In genomic region chr6:31958741-31959739, GRCh38 we compare ENCODE assay signal across 1 cellular context.
TF ChIP-seq lines count a peak whose summit lies in the region.

Gene NELFE (minus strand): TSS chr6:31958971. CDS start chr6:31958446, 525 bp downstream.
Gene SKIC2 (plus strand): TSS chr6:31959175. CDS start chr6:31959193, 18 bp downstream.

TF ChIP-seq in HepG2, 621 proteins besides CTCF, POLR2A, EP300 and RAD21 (continued from another document and continues in another):
- TF ChIP-seq ZNF646 (CRISPR knock-in tag; IDR thresholded peaks at IDR 0.05) = no peak
- peak; percentile 67; the same call in 1 of the 2 replicates for TF ChIP-seq ZNF746 (CRISPR knock-in tag; IDR thresholded peaks at IDR 0.05)
- peak; percentile 75; the same call in 1 of the 2 replicates for TF ChIP-seq SIN3B (IDR thresholded peaks at IDR 0.05; ENCODE audit: low read length)
- TF ChIP-seq SOX5 (CRISPR knock-in tag; IDR thresholded peaks at IDR 0.05; ENCODE audit: borderline replicate concordance) = peak; percentile 49; the same call in 1 of the 2 replicates
- TF ChIP-seq ZNF724P (CRISPR knock-in tag; IDR thresholded peaks at IDR 0.05; ENCODE audit: borderline replicate concordance) = no peak
- peak; percentile 9; the same call in 1 of the 2 replicates for TF ChIP-seq NCOA5 (CRISPR knock-in tag; IDR thresholded peaks at IDR 0.05)
- 0 out of 2 replicates have a peak, but pooled peaks have one; percentile 53 for TF ChIP-seq ZSCAN29 (CRISPR knock-in tag; conservative IDR thresholded peaks at IDR 0.05)
- TF ChIP-seq, protein P1, sequence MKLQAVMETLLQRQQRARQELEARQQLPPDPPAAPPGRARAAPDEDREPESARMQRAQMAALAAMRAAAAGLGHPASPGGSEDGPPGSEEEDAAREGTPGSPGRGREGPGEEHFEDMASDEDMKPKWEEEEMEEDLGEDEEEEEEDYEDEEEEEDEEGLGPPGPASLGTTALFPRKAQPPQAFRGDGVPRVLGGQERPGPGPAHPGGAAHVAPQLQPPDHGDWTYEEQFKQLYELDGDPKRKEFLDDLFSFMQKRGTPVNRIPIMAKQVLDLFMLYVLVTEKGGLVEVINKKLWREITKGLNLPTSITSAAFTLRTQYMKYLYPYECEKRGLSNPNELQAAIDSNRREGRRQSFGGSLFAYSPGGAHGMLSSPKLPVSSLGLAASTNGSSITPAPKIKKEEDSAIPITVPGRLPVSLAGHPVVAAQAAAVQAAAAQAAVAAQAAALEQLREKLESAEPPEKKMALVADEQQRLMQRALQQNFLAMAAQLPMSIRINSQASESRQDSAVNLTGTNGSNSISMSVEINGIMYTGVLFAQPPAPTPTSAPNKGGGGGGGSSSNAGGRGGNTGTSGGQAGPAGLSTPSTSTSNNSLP (IDR thresholded peaks at IDR 0.05; ENCODE audit: low read depth, low read length) = no peak
- TF ChIP-seq GPN1 (CRISPR knock-in tag; IDR thresholded peaks at IDR 0.05; ENCODE audit: borderline replicate concordance) = no peak; the same call in 1 of the 2 replicates
- no peak for TF ChIP-seq FIP1L1 (IDR thresholded peaks at IDR 0.05; ENCODE audit: borderline replicate concordance, insufficient read depth, low read depth, low read length)
- TF ChIP-seq KMT2A (CRISPR knock-in tag; IDR thresholded peaks at IDR 0.05) = peak; percentile 89
- TF ChIP-seq ZNF644 (CRISPR knock-in tag; IDR thresholded peaks at IDR 0.05; ENCODE audit: low read depth) = no peak
- TF ChIP-seq ZBTB42 (CRISPR knock-in tag; IDR thresholded peaks at IDR 0.05) = no peak
- peak; percentile 71; the same call in 1 of the 2 replicates for TF ChIP-seq MYPOP (CRISPR knock-in tag; IDR thresholded peaks at IDR 0.05)
- 0 out of 2 replicates have a peak, but pooled peaks have one; percentile 11 for TF ChIP-seq KDM6A (CRISPR knock-in tag; IDR thresholded peaks at IDR 0.05; ENCODE audit: low read depth)
- peak; percentile 99 for TF ChIP-seq CREM (IDR thresholded peaks at IDR 0.05)
- peak; percentile 89 for TF ChIP-seq CREM (CRISPR knock-in tag; IDR thresholded peaks at IDR 0.05)
- TF ChIP-seq, protein P2, sequence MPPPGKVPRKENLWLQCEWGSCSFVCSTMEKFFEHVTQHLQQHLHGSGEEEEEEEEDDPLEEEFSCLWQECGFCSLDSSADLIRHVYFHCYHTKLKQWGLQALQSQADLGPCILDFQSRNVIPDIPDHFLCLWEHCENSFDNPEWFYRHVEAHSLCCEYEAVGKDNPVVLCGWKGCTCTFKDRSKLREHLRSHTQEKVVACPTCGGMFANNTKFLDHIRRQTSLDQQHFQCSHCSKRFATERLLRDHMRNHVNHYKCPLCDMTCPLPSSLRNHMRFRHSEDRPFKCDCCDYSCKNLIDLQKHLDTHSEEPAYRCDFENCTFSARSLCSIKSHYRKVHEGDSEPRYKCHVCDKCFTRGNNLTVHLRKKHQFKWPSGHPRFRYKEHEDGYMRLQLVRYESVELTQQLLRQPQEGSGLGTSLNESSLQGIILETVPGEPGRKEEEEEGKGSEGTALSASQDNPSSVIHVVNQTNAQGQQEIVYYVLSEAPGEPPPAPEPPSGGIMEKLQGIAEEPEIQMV (CRISPR knock-in tag; IDR thresholded peaks at IDR 0.05; ENCODE audit: low read depth) = peak; percentile 12; the same call in 1 of the 2 replicates
- 0 out of 2 replicates have a peak, but pooled peaks have one; percentile 83 for TF ChIP-seq ZC3H13 (CRISPR knock-in tag; IDR thresholded peaks at IDR 0.05)
- TF ChIP-seq AHDC1 (CRISPR knock-in tag; IDR thresholded peaks at IDR 0.05; ENCODE audit: borderline replicate concordance) = 0 out of 2 replicates have a peak, but pooled peaks have one; percentile 42
- no peak for TF ChIP-seq ZNF225 (CRISPR knock-in tag; IDR thresholded peaks at IDR 0.05)
- no peak; the same call in 1 of the 2 replicates for TF ChIP-seq CREBL2 (CRISPR knock-in tag; IDR thresholded peaks at IDR 0.05; ENCODE audit: borderline replicate concordance)
- peak; percentile 96 for TF ChIP-seq THAP11 (CRISPR knock-in tag; IDR thresholded peaks at IDR 0.05)
- TF ChIP-seq SIX1 (CRISPR knock-in tag; IDR thresholded peaks at IDR 0.05; ENCODE audit: borderline replicate concordance) = peak; percentile 14; the same call in 1 of the 2 replicates
- TF ChIP-seq, protein P3, sequence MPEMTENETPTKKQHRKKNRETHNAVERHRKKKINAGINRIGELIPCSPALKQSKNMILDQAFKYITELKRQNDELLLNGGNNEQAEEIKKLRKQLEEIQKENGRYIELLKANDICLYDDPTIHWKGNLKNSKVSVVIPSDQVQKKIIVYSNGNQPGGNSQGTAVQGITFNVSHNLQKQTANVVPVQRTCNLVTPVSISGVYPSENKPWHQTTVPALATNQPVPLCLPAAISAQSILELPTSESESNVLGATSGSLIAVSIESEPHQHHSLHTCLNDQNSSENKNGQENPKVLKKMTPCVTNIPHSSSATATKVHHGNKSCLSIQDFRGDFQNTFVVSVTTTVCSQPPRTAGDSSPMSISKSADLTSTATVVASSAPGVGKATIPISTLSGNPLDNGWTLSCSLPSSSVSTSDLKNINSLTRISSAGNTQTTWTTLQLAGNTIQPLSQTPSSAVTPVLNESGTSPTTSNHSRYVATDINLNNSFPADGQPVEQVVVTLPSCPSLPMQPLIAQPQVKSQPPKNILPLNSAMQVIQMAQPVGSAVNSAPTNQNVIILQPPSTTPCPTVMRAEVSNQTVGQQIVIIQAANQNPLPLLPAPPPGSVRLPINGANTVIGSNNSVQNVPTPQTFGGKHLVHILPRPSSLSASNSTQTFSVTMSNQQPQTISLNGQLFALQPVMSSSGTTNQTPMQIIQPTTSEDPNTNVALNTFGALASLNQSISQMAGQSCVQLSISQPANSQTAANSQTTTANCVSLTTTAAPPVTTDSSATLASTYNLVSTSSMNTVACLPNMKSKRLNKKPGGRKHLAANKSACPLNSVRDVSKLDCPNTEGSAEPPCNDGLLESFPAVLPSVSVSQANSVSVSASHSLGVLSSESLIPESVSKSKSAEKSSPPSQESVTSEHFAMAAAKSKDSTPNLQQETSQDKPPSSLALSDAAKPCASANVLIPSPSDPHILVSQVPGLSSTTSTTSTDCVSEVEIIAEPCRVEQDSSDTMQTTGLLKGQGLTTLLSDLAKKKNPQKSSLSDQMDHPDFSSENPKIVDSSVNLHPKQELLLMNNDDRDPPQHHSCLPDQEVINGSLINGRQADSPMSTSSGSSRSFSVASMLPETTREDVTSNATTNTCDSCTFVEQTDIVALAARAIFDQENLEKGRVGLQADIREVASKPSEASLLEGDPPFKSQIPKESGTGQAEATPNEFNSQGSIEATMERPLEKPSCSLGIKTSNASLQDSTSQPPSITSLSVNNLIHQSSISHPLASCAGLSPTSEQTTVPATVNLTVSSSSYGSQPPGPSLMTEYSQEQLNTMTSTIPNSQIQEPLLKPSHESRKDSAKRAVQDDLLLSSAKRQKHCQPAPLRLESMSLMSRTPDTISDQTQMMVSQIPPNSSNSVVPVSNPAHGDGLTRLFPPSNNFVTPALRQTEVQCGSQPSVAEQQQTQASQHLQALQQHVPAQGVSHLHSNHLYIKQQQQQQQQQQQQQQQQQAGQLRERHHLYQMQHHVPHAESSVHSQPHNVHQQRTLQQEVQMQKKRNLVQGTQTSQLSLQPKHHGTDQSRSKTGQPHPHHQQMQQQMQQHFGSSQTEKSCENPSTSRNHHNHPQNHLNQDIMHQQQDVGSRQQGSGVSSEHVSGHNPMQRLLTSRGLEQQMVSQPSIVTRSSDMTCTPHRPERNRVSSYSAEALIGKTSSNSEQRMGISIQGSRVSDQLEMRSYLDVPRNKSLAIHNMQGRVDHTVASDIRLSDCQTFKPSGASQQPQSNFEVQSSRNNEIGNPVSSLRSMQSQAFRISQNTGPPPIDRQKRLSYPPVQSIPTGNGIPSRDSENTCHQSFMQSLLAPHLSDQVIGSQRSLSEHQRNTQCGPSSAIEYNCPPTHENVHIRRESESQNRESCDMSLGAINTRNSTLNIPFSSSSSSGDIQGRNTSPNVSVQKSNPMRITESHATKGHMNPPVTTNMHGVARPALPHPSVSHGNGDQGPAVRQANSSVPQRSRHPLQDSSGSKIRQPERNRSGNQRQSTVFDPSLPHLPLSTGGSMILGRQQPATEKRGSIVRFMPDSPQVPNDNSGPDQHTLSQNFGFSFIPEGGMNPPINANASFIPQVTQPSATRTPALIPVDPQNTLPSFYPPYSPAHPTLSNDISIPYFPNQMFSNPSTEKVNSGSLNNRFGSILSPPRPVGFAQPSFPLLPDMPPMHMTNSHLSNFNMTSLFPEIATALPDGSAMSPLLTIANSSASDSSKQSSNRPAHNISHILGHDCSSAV (CRISPR knock-in tag; IDR thresholded peaks at IDR 0.05; ENCODE audit: borderline replicate concordance) = 0 out of 2 replicates have a peak, but pooled peaks have one; percentile 32
- TF ChIP-seq CENPT (CRISPR knock-in tag; IDR thresholded peaks at IDR 0.05; ENCODE audit: low read depth) = no peak; the same call in 1 of the 2 replicates
- peak; percentile 29; the same call in 1 of the 2 replicates for TF ChIP-seq SAFB2 (CRISPR knock-in tag; IDR thresholded peaks at IDR 0.05; ENCODE audit: borderline replicate concordance, low read depth)
- no peak; the same call in 1 of the 2 replicates for TF ChIP-seq CEBPB (IDR thresholded peaks at IDR 0.05; ENCODE audit: borderline replicate concordance, low read depth, low read length)
